18 cellular contexts compared by ENCODE assay signal in the genomic region with DNA sequence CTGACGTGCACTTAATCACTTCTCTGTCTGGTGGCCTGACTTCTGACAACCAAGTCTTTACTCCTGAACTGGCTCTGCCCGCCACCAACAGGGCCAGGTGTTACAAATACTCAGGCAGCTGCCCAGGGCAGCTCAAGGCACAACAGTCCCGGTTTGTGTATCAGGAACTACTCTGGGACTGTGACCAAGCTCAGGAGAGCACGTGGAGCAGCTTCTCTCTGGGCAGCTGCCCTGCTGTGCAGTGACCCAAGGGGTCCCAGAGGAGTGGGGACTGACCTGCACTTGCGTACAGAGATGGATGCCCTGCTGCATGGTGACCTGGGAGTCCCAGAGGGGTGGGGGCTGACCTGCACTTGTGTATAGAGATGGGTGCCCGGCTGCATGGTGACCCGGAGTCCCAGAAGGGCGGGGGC. TPM values are rescaled to one million over a fixed set of nuclear protein-coding genes. Genes with fewer than 3 reads are reported as not detected.
DNase-seq lines count a peak whose midpoint lies in the region; ATAC-seq, FAIRE-seq and TF ChIP-seq lines count a peak whose summit lies in the region.
"Had no signal": no experiment of that assay in that cellular context is flagged by ENCODE, and none has a peak within 500 bp of the region (broad histone marks: within the 10 kb centered on the region; RNA-seq: fewer than 3 reads in every experiment).

No MANE protein-coding gene starts in this region.

- H3K79me2 ChIP-seq in GM12878 (ENCODE audit: control insufficient read depth, insufficient read depth, low read length), result no peaks in the 10 kb centered on the region

- H3K36me3 Mint-ChIP-seq in activated T-cell treated with anti-CD3 and anti-CD28 coated beads, Interleukin-2, amount 50 U/mL, for 24 hours (ENCODE audit: low read depth), result peaks cover 96% of the 10 kb centered on the region
- peaks cover 67% of the 10 kb centered on the region for H3K36me3 Mint-ChIP-seq in activated T-cell treated with anti-CD3 and anti-CD28 coated beads, Interleukin-2, amount 50 U/mL, for 4 hours (ENCODE audit: insufficient read depth)
- peaks cover 12 to 68% (median 38%) of the 10 kb centered on the region in 5 donors for H3K36me3 Mint-ChIP-seq in naive thymus-derived CD4-positive, alpha-beta T cell

- H3K9me3 Mint-ChIP-seq in activated T-cell treated with anti-CD3 and anti-CD28 coated beads, Interleukin-2, amount 50 U/mL, for 24 hours, result no peaks in the 10 kb centered on the region
- H3K9me3 Mint-ChIP-seq in activated T-cell treated with anti-CD3 and anti-CD28 coated beads, Interleukin-2, amount 50 U/mL, for 4 hours, result no peaks in the 10 kb centered on the region
- H3K9me3 Mint-ChIP-seq in naive thymus-derived CD4-positive, alpha-beta T cell, result no peaks in the 10 kb centered on the region
- H3K9me3 Mint-ChIP-seq: CD8-positive, alpha-beta memory T cell had no signal

- WGBS in GM12878 (ENCODE audit: insufficient coverage, insufficient replicate concordance, low lambda C conversion rate, missing lambda C conversion rate), result over 99% methylated on average over 8 of the region's 8 CpGs
- WGBS in neuronal stem cell (ENCODE audit: extremely low coverage in 2 of 2, insufficient read length in 2 of 2, insufficient replicate concordance in 1 of 2), 2 donors, result no CpG with 5 or more reads among the region's 8 CpGs

- no peak for TF ChIP-seq CTCF in GM12878 (IDR thresholded peaks at IDR 0.05 in 2 of 3, conservative IDR thresholded peaks at IDR 0.05 in 1 of 3; ENCODE audit: control insufficient read depth in 2 of 3, extremely low read depth in 1 of 3, insufficient read depth in 1 of 3, low read depth in 3 of 3, low read length in 3 of 3)

- TF ChIP-seq RAD21 in GM12878 (IDR thresholded peaks at IDR 0.05; ENCODE audit: insufficient read depth, low read depth, low read length), result no peak

- TF ChIP-seq POLR2A in GM12878 (IDR thresholded peaks at IDR 0.05; ENCODE audit: low read depth, low read length), result 0 out of 2 replicates have a peak, but pooled peaks have one; percentile 34

- H3K4me2 ChIP-seq in GM12878 (ENCODE audit: control insufficient read depth, insufficient read depth) (no peak overlapping the region), neuronal stem cell (ENCODE audit: insufficient read depth, low read length, poor library complexity, severe bottlenecking) (no peak overlapping the region)
- H3K4me2 ChIP-seq: BLaER1 had no signal

- H3K9ac ChIP-seq in GM12878 (ENCODE audit: control insufficient read depth, insufficient read depth, low read length) (no peak overlapping the region), neuronal stem cell (ENCODE audit: low read depth, low read length, poor library complexity) (no peak overlapping the region), skeletal muscle tissue (ENCODE audit: low read depth in 1 of 3, low read length in 3 of 3) (no peak overlapping the region)
- H3K9ac ChIP-seq: BLaER1, GM23248 had no signal

- no peaks in the 10 kb centered on the region for H3K27me3 ChIP-seq in GM12878 (replicated peaks in 1 of 2; ENCODE audit: control insufficient read depth in 2 of 2, insufficient read depth in 2 of 2, low read length in 1 of 2)
- no peaks in the 10 kb centered on the region for H3K27me3 ChIP-seq in neuronal stem cell (ENCODE audit: control insufficient read depth in 3 of 3, insufficient read depth in 3 of 3, low read depth in 1 of 3, low read length in 3 of 3)
- H3K27me3 ChIP-seq in skeletal muscle tissue (ENCODE audit: control insufficient read depth in 3 of 3, insufficient read depth in 3 of 3, low read length in 3 of 3), result no peaks in the 10 kb centered on the region
- no peaks in the 10 kb centered on the region for H3K27me3 ChIP-seq in naive thymus-derived CD4-positive, alpha-beta T cell (ENCODE audit: control insufficient read depth in 2 of 2, insufficient read depth in 2 of 2, low read length in 2 of 2)
- H3K27me3 ChIP-seq: BLaER1 had no signal

- H3K4me1 Mint-ChIP-seq in activated T-cell treated with anti-CD3 and anti-CD28 coated beads, Interleukin-2, amount 50 U/mL, for 24 hours (ENCODE audit: low read depth), result peaks cover 10% of the 10 kb centered on the region
- peaks cover 9% of the 10 kb centered on the region for H3K4me1 Mint-ChIP-seq in activated T-cell treated with anti-CD3 and anti-CD28 coated beads, Interleukin-2, amount 50 U/mL, for 4 hours (ENCODE audit: low read depth)
- H3K4me1 Mint-ChIP-seq in naive thymus-derived CD4-positive, alpha-beta T cell, result peaks cover 2 to 21% (median 9%) of the 10 kb centered on the region in 7 donors

- H3K79me1 ChIP-seq in neuronal stem cell (ENCODE audit: low read depth, low read length), result peaks cover 3% of the 10 kb centered on the region

- H3K36me3 ChIP-seq in GM12878 (ENCODE audit: control insufficient read depth in 2 of 2, insufficient read depth in 2 of 2, low read length in 1 of 2) (peaks cover 37 to 76% of the 10 kb centered on the region in 2 experiments), neuronal stem cell (replicated peaks in 1 of 2; ENCODE audit: control insufficient read depth in 2 of 2, insufficient read depth in 2 of 2, low read length in 2 of 2) (peaks cover 52 to 98% of the 10 kb centered on the region in 2 donors), skeletal muscle tissue (ENCODE audit: control insufficient read depth in 3 of 3, insufficient read depth in 3 of 3, low read length in 3 of 3) (peaks cover 52 to 86% (median 84%) of the 10 kb centered on the region in 3 donors)
- peaks cover 56 to 96% (median 61%) of the 10 kb centered on the region in 3 experiments for H3K36me3 ChIP-seq in naive thymus-derived CD4-positive, alpha-beta T cell (ENCODE audit: control insufficient read depth in 2 of 3, insufficient read depth in 3 of 3, low read length in 3 of 3)

- no peak overlapping the region for H2AK5ac ChIP-seq in neuronal stem cell (ENCODE audit: low read depth, low read length)

- no peak overlapping the region for H4K91ac ChIP-seq in neuronal stem cell (ENCODE audit: low read depth, low read length, poor library complexity)

- in situ Hi-C loops in GM12878 (cut with MboI), result no loop called here

- no peak overlapping the region for H4K8ac ChIP-seq in neuronal stem cell (ENCODE audit: low read depth, low read length)

- TF ChIP-seq EP300 in GM12878 (IDR thresholded peaks at IDR 0.05; ENCODE audit: borderline replicate concordance in 1 of 2, control insufficient read depth in 1 of 2, low read depth in 2 of 2, low read length in 2 of 2), result no peak

- no peak overlapping the region for H3K27ac ChIP-seq in GM12878 (ENCODE audit: control insufficient read depth, insufficient read depth)
- H3K27ac ChIP-seq in neuronal stem cell (replicated peaks; ENCODE audit: low read length), result no peak overlapping the region
- H3K27ac ChIP-seq in skeletal muscle tissue (ENCODE audit: low read depth, low read length), result peak overlapping the region; percentile 12
- H3K27ac ChIP-seq in naive thymus-derived CD4-positive, alpha-beta T cell (ENCODE audit: low read depth, low read length), result no peak overlapping the region
- H3K27ac ChIP-seq: 22Rv1, BLaER1, GM23248 had no signal

- no peaks in the 10 kb centered on the region for H3K27me3 Mint-ChIP-seq in activated T-cell treated with anti-CD3 and anti-CD28 coated beads, Interleukin-2, amount 50 U/mL, for 24 hours
- H3K27me3 Mint-ChIP-seq in activated T-cell treated with anti-CD3 and anti-CD28 coated beads, Interleukin-2, amount 50 U/mL, for 4 hours (ENCODE audit: low read depth), result no peaks in the 10 kb centered on the region
- H3K27me3 Mint-ChIP-seq in naive thymus-derived CD4-positive, alpha-beta T cell, result no peaks in the 10 kb centered on the region
- H3K27me3 Mint-ChIP-seq: CD8-positive, alpha-beta memory T cell had no signal

- no peak for DNase-seq in activated T-cell treated with anti-CD3 and anti-CD28 coated beads, Interleukin-2, amount 50 U/mL, for 24 hours
- DNase-seq in activated T-cell treated with anti-CD3 and anti-CD28 coated beads, Interleukin-2, amount 50 U/mL, for 4 hours, result no peak
- no peak for DNase-seq in GM12878 (ENCODE audit: low read depth, low spot score)
- no peak for DNase-seq in neuronal stem cell (ENCODE audit: low spot score)
- DNase-seq in retina, result no peak
- no peak for DNase-seq in naive thymus-derived CD4-positive, alpha-beta T cell
- no peak for DNase-seq in NCI-H82 treated with DMSO at 0.1 percent for 48 hours (lab: John Stamatoyannopoulos, UW; ENCODE audit: unreplicated experiment)
- DNase-seq: CD8-positive, alpha-beta memory T cell; DMS53; GM23248; H7 had no signal

- H3K18ac ChIP-seq in neuronal stem cell (ENCODE audit: low read length), result no peak overlapping the region

- BruUV-seq in GM12878 (replicated peaks; lab: Mats Ljungman, UMichigan), result no TSS peak

- no peak for FAIRE-seq in GM12878 (lab: Jason Lieb, UNC)
- FAIRE-seq: GM18507 had no signal

- no peak overlapping the region for H2AFZ ChIP-seq in GM12878 (ENCODE audit: control insufficient read depth, low read depth, low read length)
- H2AFZ ChIP-seq in neuronal stem cell (ENCODE audit: low read length), result no peak overlapping the region
- H2AFZ ChIP-seq: GM23248 had no signal

- RAD21 ChIA-PET in GM12878 (lab: Charles Lee; ENCODE audit: unreplicated experiment), result interaction anchor here (1.4 kb wide), 1 partner anchor 32 kb away, joined by 5 read pairs; no protein-coding TSS in a partner anchor

- H2BK15ac ChIP-seq in neuronal stem cell (ENCODE audit: low read length), result no peak overlapping the region

- H3K4me3 ChIP-seq in GM12878 (no peak overlapping the region), neuronal stem cell (ENCODE audit: low read length in 2 of 2) (no peak overlapping the region), skeletal muscle tissue (ENCODE audit: low read length in 3 of 3) (no peak overlapping the region)
- no peak overlapping the region for H3K4me3 ChIP-seq in naive thymus-derived CD4-positive, alpha-beta T cell (ENCODE audit: low read length)
- H3K4me3 ChIP-seq: BLaER1, GM23248 had no signal

- intact Hi-C loops in GM12878 (cut with micrococcal nuclease; ENCODE audit: unreplicated experiment), result no loop called here
- intact Hi-C loops in naive thymus-derived CD4-positive, alpha-beta T cell (cut with micrococcal nuclease), result loop anchor here in 1 of 2 donors (2.0 to 5.0 kb wide), 2 partner anchors 33 to 105 kb away; no protein-coding TSS in a partner anchor

- no peak for ATAC-seq in activated T-cell treated with anti-CD3 and anti-CD28 coated beads, Interleukin-2, amount 50 U/mL, for 4 hours
- ATAC-seq in GM12878, result no peak
- no peak for ATAC-seq in naive thymus-derived CD4-positive, alpha-beta T cell

- H2BK120ac ChIP-seq in neuronal stem cell (ENCODE audit: low read depth, low read length), result no peak overlapping the region

- H3K9me3 ChIP-seq in GM12878 (replicated peaks; ENCODE audit: control insufficient read depth, insufficient read depth, low read length), result no peaks in the 10 kb centered on the region
- no peaks in the 10 kb centered on the region for H3K9me3 ChIP-seq in neuronal stem cell (replicated peaks in 1 of 2; ENCODE audit: control insufficient read depth in 2 of 2, insufficient read depth in 1 of 2, low read depth in 1 of 2, low read length in 2 of 2)
- H3K9me3 ChIP-seq in skeletal muscle tissue (ENCODE audit: control insufficient read depth in 3 of 3, low read length in 3 of 3), result no peaks in the 10 kb centered on the region
- no peaks in the 10 kb centered on the region for H3K9me3 ChIP-seq in naive thymus-derived CD4-positive, alpha-beta T cell (ENCODE audit: control insufficient read depth in 2 of 3, low read length in 3 of 3)
- H3K9me3 ChIP-seq: BLaER1 had no signal

- H2BK12ac ChIP-seq in neuronal stem cell (ENCODE audit: low read length), result no peak overlapping the region

- H3K4me1 ChIP-seq in GM12878 (ENCODE audit: control insufficient read depth, insufficient read depth, low read length) (peaks cover 4% of the 10 kb centered on the region; the same call in 1 of the 2 replicates), neuronal stem cell (ENCODE audit: control insufficient read depth in 2 of 2, insufficient read depth in 1 of 2, low read depth in 1 of 2, low read length in 2 of 2) (no peaks in the 10 kb centered on the region), skeletal muscle tissue (ENCODE audit: control insufficient read depth in 3 of 3, insufficient read depth in 3 of 3, low read length in 3 of 3) (peaks cover 0 to 6% (median 4%) of the 10 kb centered on the region in 3 donors)
- H3K4me1 ChIP-seq in naive thymus-derived CD4-positive, alpha-beta T cell (ENCODE audit: control insufficient read depth in 2 of 2, insufficient read depth in 2 of 2, low read length in 2 of 2), result peaks cover 0 to 5% of the 10 kb centered on the region in 2 donors
- H3K4me1 ChIP-seq: BLaER1 had no signal

- no peak overlapping the region for H3K4ac ChIP-seq in neuronal stem cell (ENCODE audit: low read length)

- H4K20me1 ChIP-seq in GM12878 (ENCODE audit: control insufficient read depth, insufficient read depth), result no peaks in the 10 kb centered on the region

- peak overlapping the region; percentile 70 for H3K23ac ChIP-seq in neuronal stem cell (ENCODE audit: low read depth, low read length, poor library complexity)

- POLR2A ChIA-PET in GM12878 (lab: Charles Lee), result no interaction called here
- POLR2A ChIA-PET in naive thymus-derived CD4-positive, alpha-beta T cell (lab: Charles Lee), result interaction anchor here (0.7 kb wide), 1 partner anchor 18 kb away, joined by 5 read pairs; no protein-coding TSS in a partner anchor

- peak overlapping the region; percentile 32 for H3K14ac ChIP-seq in neuronal stem cell (ENCODE audit: low read length)

- peak overlapping the region; percentile 50 for H3K27ac Mint-ChIP-seq in activated T-cell treated with anti-CD3 and anti-CD28 coated beads, Interleukin-2, amount 50 U/mL, for 24 hours
- peak overlapping the region in 2 of 9 donors; percentile 32 to 56 for H3K27ac Mint-ChIP-seq in naive thymus-derived CD4-positive, alpha-beta T cell

- no peak overlapping the region for H3K4me3 Mint-ChIP-seq in activated T-cell treated with anti-CD3 and anti-CD28 coated beads, Interleukin-2, amount 50 U/mL, for 24 hours
- H3K4me3 Mint-ChIP-seq in activated T-cell treated with anti-CD3 and anti-CD28 coated beads, Interleukin-2, amount 50 U/mL, for 4 hours, result no peak overlapping the region
- H3K4me3 Mint-ChIP-seq in naive thymus-derived CD4-positive, alpha-beta T cell, result no peak overlapping the region
- H3K4me3 Mint-ChIP-seq: CD8-positive, alpha-beta memory T cell had no signal

- CTCF ChIA-PET in GM12878 (lab: Yijun Ruan, JAX), result interaction anchor here (0.6 to 4.4 kb wide), 4 partner anchors 11 to 105 kb away, joined by 3 to 20 read pairs (median 4); no protein-coding TSS in a partner anchor
- CTCF ChIA-PET in naive thymus-derived CD4-positive, alpha-beta T cell (lab: Charles Lee), result interaction anchor here (0.8 to 1.1 kb wide), 2 partner anchors 104 to 1833 kb away, joined by 3 to 8 read pairs; no protein-coding TSS in a partner anchor

- SMC1A ChIA-PET in GM12878 (lab: Charles Lee; ENCODE audit: uncharacterized antibody, unreplicated experiment), result no interaction called here

- no peak overlapping the region for H2BK5ac ChIP-seq in neuronal stem cell (ENCODE audit: low read length)

RNA-seq across cellular contexts. Expression of a gene that starts 21.9 kb away (rescaled TPM):
- total RNA-seq in activated T-cell treated with anti-CD3 and anti-CD28 coated beads, Interleukin-2, amount 50 U/mL, for 4 hours, result not detected
- total RNA-seq in GM12878 (2013; cell fraction: nucleolus; rRNA removed), result not detected in 2 replicates
- total RNA-seq in GM12878 (2014; rRNA removed), result not detected in 2 replicates
- total RNA-seq in GM12878 (2014; rRNA removed; fragmentation: Illumina TruSeq; extraction: Trizol), result not detected in 2 replicates
- total RNA-seq in GM12878 (2021), result not detected in 2 replicates
- polyA plus RNA-seq in GM12878 (2011; ENCODE audit: low read depth), result not detected
- not detected in 2 replicates for polyA plus RNA-seq in GM12878 (2011; rRNA removed)
- polyA plus RNA-seq in GM12878 (2011; cell fraction: cytosol; rRNA removed), result not detected in 2 replicates
- not detected in 2 replicates for polyA plus RNA-seq in GM12878 (2011; cell fraction: nucleus; rRNA removed)
- polyA plus RNA-seq in GM12878 (2012), result not detected in 2 replicates
- not detected in 2 replicates for polyA plus RNA-seq in GM12878 (2014; fragmentation: Illumina TruSeq; extraction: Trizol)
- polyA plus RNA-seq in GM12878 (2014; fragmentation: Nextera tagmentation; extraction: Ambion mirVana), result not detected
- polyA plus RNA-seq in GM12878 (2014; rRNA removed), result not detected in 2 replicates
- polyA plus RNA-seq in GM12878 (2016; fragmentation: Nextera tagmentation; extraction: Ambion mirVana), result not detected
- polyA minus RNA-seq in GM12878 (2011; rRNA and poly(A)+ RNA removed), result not detected in 2 replicates
- not detected in 2 replicates for polyA minus RNA-seq in GM12878 (2011; cell fraction: cytosol; rRNA and poly(A)+ RNA removed)
- polyA minus RNA-seq in GM12878 (2011; cell fraction: nucleus; rRNA and poly(A)+ RNA removed), result not detected in 2 replicates
- not detected for polyA plus RNA-seq in neuronal stem cell (2013, experiment 1 of 2)
- not detected for polyA plus RNA-seq in neuronal stem cell (2013, experiment 2 of 2)
- not detected for total RNA-seq in skeletal muscle tissue
- not detected for total RNA-seq in naive thymus-derived CD4-positive, alpha-beta T cell
- not detected for polyA plus RNA-seq in naive thymus-derived CD4-positive, alpha-beta T cell
- total RNA-seq: A673; CD8-positive, alpha-beta memory T cell; Daoy; GM23248; H7; HT-29 had no signal
- polyA plus RNA-seq: CD8-positive, alpha-beta memory T cell; GM23248 had no signal

RNA-seq across cellular contexts. Expression of a gene that starts 35.2 kb away (rescaled TPM):
- 10 to 100 TPM; 14.7 to 17.8 (median 16.8) TPM for total RNA-seq in activated T-cell treated with anti-CD3 and anti-CD28 coated beads, Interleukin-2, amount 50 U/mL, for 4 hours
- total RNA-seq in GM12878 (2013; cell fraction: nucleolus; rRNA removed), result 27.6 and 29.2 TPM in 2 replicates
- 92.3 and 109 TPM in 2 replicates for total RNA-seq in GM12878 (2014; rRNA removed)
- total RNA-seq in GM12878 (2014; rRNA removed; fragmentation: Illumina TruSeq; extraction: Trizol), result 40.5 and 45.0 TPM in 2 replicates
- 61.3 and 68.6 TPM in 2 replicates for total RNA-seq in GM12878 (2021)
- polyA plus RNA-seq in GM12878 (2011; ENCODE audit: low read depth), result 45.4 TPM
- polyA plus RNA-seq in GM12878 (2011; rRNA removed), result 39.2 and 65.3 TPM in 2 replicates
- 94.4 and 162 TPM in 2 replicates for polyA plus RNA-seq in GM12878 (2011; cell fraction: cytosol; rRNA removed)
- polyA plus RNA-seq in GM12878 (2011; cell fraction: nucleus; rRNA removed), result 80.8 and 81.4 TPM in 2 replicates
- polyA plus RNA-seq in GM12878 (2012), result 61.2 and 68.1 TPM in 2 replicates
- 24.7 and 34.1 TPM in 2 replicates for polyA plus RNA-seq in GM12878 (2014; fragmentation: Illumina TruSeq; extraction: Trizol)
- 1 to 10 TPM; 5.5 to 8.4 TPM for polyA plus RNA-seq in GM12878 (2014; fragmentation: Nextera tagmentation; extraction: Ambion mirVana)
- polyA plus RNA-seq in GM12878 (2014; rRNA removed), result 104 and 112 TPM in 2 replicates
- polyA plus RNA-seq in GM12878 (2016; fragmentation: Nextera tagmentation; extraction: Ambion mirVana), result 10 to 100 TPM; 83.2 to 86.2 TPM
- polyA minus RNA-seq in GM12878 (2011; rRNA and poly(A)+ RNA removed), result 81.6 and 120 TPM in 2 replicates
- polyA minus RNA-seq in GM12878 (2011; cell fraction: cytosol; rRNA and poly(A)+ RNA removed), result 39.4 and 40.0 TPM in 2 replicates
- polyA minus RNA-seq in GM12878 (2011; cell fraction: nucleus; rRNA and poly(A)+ RNA removed), result 15.8 and 26.4 TPM in 2 replicates
- polyA plus RNA-seq in neuronal stem cell (2013, experiment 1 of 2), result 107 TPM
- polyA plus RNA-seq in neuronal stem cell (2013, experiment 2 of 2), result 99.5 TPM
- 118 TPM for total RNA-seq in skeletal muscle tissue
- 100 to 1,000 TPM in 1 of 5 experiments, 10 to 100 TPM in 4; 29.6 to 123 (median 39.9) TPM for total RNA-seq in naive thymus-derived CD4-positive, alpha-beta T cell
- polyA plus RNA-seq in naive thymus-derived CD4-positive, alpha-beta T cell, result 10 to 100 TPM; 24.9 to 32.7 TPM

RNA-seq across cellular contexts. Expression of a gene that starts 59.7 kb away (rescaled TPM):
- 100 to 1,000 TPM; 189 to 210 (median 196) TPM for total RNA-seq in activated T-cell treated with anti-CD3 and anti-CD28 coated beads, Interleukin-2, amount 50 U/mL, for 4 hours
- 276 and 307 TPM in 2 replicates for total RNA-seq in GM12878 (2013; cell fraction: nucleolus; rRNA removed)
- 74.3 and 81.3 TPM in 2 replicates for total RNA-seq in GM12878 (2014; rRNA removed)
- total RNA-seq in GM12878 (2014; rRNA removed; fragmentation: Illumina TruSeq; extraction: Trizol), result 68.0 and 68.9 TPM in 2 replicates
- 133 and 138 TPM in 2 replicates for total RNA-seq in GM12878 (2021)
- polyA plus RNA-seq in GM12878 (2011; ENCODE audit: low read depth), result 52.7 TPM
- 86.4 and 100 TPM in 2 replicates for polyA plus RNA-seq in GM12878 (2011; rRNA removed)
- 24.9 and 31.7 TPM in 2 replicates for polyA plus RNA-seq in GM12878 (2011; cell fraction: cytosol; rRNA removed)
- polyA plus RNA-seq in GM12878 (2011; cell fraction: nucleus; rRNA removed), result 137 and 156 TPM in 2 replicates
- 86.1 and 88.3 TPM in 2 replicates for polyA plus RNA-seq in GM12878 (2012)
- 107 and 144 TPM in 2 replicates for polyA plus RNA-seq in GM12878 (2014; fragmentation: Illumina TruSeq; extraction: Trizol)
- polyA plus RNA-seq in GM12878 (2014; fragmentation: Nextera tagmentation; extraction: Ambion mirVana), result 10 to 100 TPM; 20.8 to 25.0 TPM
- polyA plus RNA-seq in GM12878 (2014; rRNA removed), result 53.0 and 57.4 TPM in 2 replicates
- 10 to 100 TPM; 16.2 to 18.6 TPM for polyA plus RNA-seq in GM12878 (2016; fragmentation: Nextera tagmentation; extraction: Ambion mirVana)
- polyA minus RNA-seq in GM12878 (2011; rRNA and poly(A)+ RNA removed), result 132 and 155 TPM in 2 replicates
- polyA minus RNA-seq in GM12878 (2011; cell fraction: cytosol; rRNA and poly(A)+ RNA removed), result 44.8 and 51.1 TPM in 2 replicates
- polyA minus RNA-seq in GM12878 (2011; cell fraction: nucleus; rRNA and poly(A)+ RNA removed), result 130 and 190 TPM in 2 replicates
- 54.4 TPM for polyA plus RNA-seq in neuronal stem cell (2013, experiment 1 of 2)
- 53.1 TPM for polyA plus RNA-seq in neuronal stem cell (2013, experiment 2 of 2)
- total RNA-seq in skeletal muscle tissue, result 57.9 TPM
- total RNA-seq in naive thymus-derived CD4-positive, alpha-beta T cell, result 100 to 1,000 TPM; 175 to 261 (median 178) TPM
- polyA plus RNA-seq in naive thymus-derived CD4-positive, alpha-beta T cell, result 1 to 10 TPM; 8.9 to 9.0 TPM
